ENCODE assay signal across 8 cellular contexts in genomic region chr14:30270200-30271161, GRCh38.
DNase-seq lines count a peak whose midpoint lies in the region; ATAC-seq and TF ChIP-seq lines count a peak whose summit lies in the region.

No MANE protein-coding gene starts in this region.

- H3K36me3 Mint-ChIP-seq in activated T-cell treated with anti-CD3 and anti-CD28 coated beads, Interleukin-2, amount 50 U/mL, for 4 hours (ENCODE audit: insufficient read depth) = no peaks in the 10 kb centered on the region

- no peak for TF ChIP-seq EP300 in suprapubic skin (IDR thresholded peaks at IDR 0.05)

- H3K9me2 ChIP-seq in DOHH2 (replicated peaks; ENCODE audit: control insufficient read depth, low read length) = no peaks in the 10 kb centered on the region

- peak overlapping the region; percentile 40 for H3K4me3 Mint-ChIP-seq in activated T-cell treated with anti-CD3 and anti-CD28 coated beads, Interleukin-2, amount 50 U/mL, for 4 hours

- WGBS in suprapubic skin = 37% methylated on average over 23 of the region's 29 CpGs

- peaks cover 6% of the 10 kb centered on the region for H3K27me3 Mint-ChIP-seq in activated T-cell treated with anti-CD3 and anti-CD28 coated beads, Interleukin-2, amount 50 U/mL, for 4 hours (ENCODE audit: low read depth)

- no peaks in the 10 kb centered on the region for H3K9me3 Mint-ChIP-seq in activated T-cell treated with anti-CD3 and anti-CD28 coated beads, Interleukin-2, amount 50 U/mL, for 4 hours

- H4K20me1 ChIP-seq in DOHH2 (ENCODE audit: control insufficient read depth, insufficient read depth, low read depth, low read length) = no peaks in the 10 kb centered on the region
- no peaks in the 10 kb centered on the region for H4K20me1 ChIP-seq in OCI-LY3 (ENCODE audit: insufficient read depth, low read length)

- H3K79me2 ChIP-seq in DOHH2 (ENCODE audit: control insufficient read depth, low read length) (no peaks in the 10 kb centered on the region), OCI-LY3 (ENCODE audit: low read length) (no peaks in the 10 kb centered on the region)

- H3K36me3 ChIP-seq in DOHH2 (ENCODE audit: control insufficient read depth, low read length) (no peaks in the 10 kb centered on the region), OCI-LY3 (replicated peaks; ENCODE audit: low read depth, low read length) (no peaks in the 10 kb centered on the region), neuron (ENCODE audit: insufficient read depth, low read length) (no peaks in the 10 kb centered on the region), suprapubic skin (no peaks in the 10 kb centered on the region)

- DNase-seq in HuH-7 (ENCODE audit: low spot score) (peak; percentile 83), fibroblast of the conjunctiva (ENCODE audit: low read depth) (peak; percentile 70), suprapubic skin (ENCODE audit: low spot score in 2 of 2) (peak; percentile 87 to 88)
- DNase-seq in activated T-cell treated with anti-CD3 and anti-CD28 coated beads, Interleukin-2, amount 50 U/mL, for 4 hours = peak; percentile 14

- TF ChIP-seq POLR2A in suprapubic skin (IDR thresholded peaks at IDR 0.05) = no peak

- H2AFZ ChIP-seq in OCI-LY3 (ENCODE audit: low read depth, low read length) (peak overlapping the region; percentile 55; the same call in 1 of the 2 replicates), neuron (ENCODE audit: low read depth, low read length) (peak overlapping the region; percentile 23)

- H3K4me3 ChIP-seq in DOHH2 (ENCODE audit: low read length) (no peak overlapping the region), OCI-LY3 (ENCODE audit: low read length) (peak overlapping the region; percentile 50; the same call in 1 of the 2 replicates), neuron (ENCODE audit: low read length) (no peak overlapping the region), suprapubic skin (peak overlapping the region; percentile 20)

- H3K27me3 ChIP-seq in DOHH2 (ENCODE audit: control insufficient read depth, low read length) = no peaks in the 10 kb centered on the region
- no peaks in the 10 kb centered on the region for H3K27me3 ChIP-seq in OCI-LY3 (ENCODE audit: low read depth, low read length)
- peaks cover 4% of the 10 kb centered on the region for H3K27me3 ChIP-seq in neuron (ENCODE audit: insufficient read depth, low read length)
- H3K27me3 ChIP-seq in suprapubic skin = peaks cover 5% of the 10 kb centered on the region

- H3K4me1 ChIP-seq in DOHH2 (ENCODE audit: control insufficient read depth, low read length) (no peaks in the 10 kb centered on the region), OCI-LY3 (ENCODE audit: low read length) (no peaks in the 10 kb centered on the region), neuron (ENCODE audit: insufficient read depth, low read length) (peaks cover 3% of the 10 kb centered on the region), suprapubic skin (peaks cover 6% of the 10 kb centered on the region)

- H3K4me2 ChIP-seq in DOHH2 (ENCODE audit: low read length) (no peak overlapping the region), OCI-LY3 (ENCODE audit: low read length) (peak overlapping the region; percentile 55)

- H3K9me3 ChIP-seq in DOHH2 (ENCODE audit: control insufficient read depth, insufficient read depth, low read length) (no peaks in the 10 kb centered on the region), OCI-LY3 (ENCODE audit: insufficient read depth, low read length) (no peaks in the 10 kb centered on the region), neuron (ENCODE audit: low read length) (no peaks in the 10 kb centered on the region), suprapubic skin (no peaks in the 10 kb centered on the region)

- H3F3A ChIP-seq in DOHH2 (ENCODE audit: control insufficient read depth, insufficient read depth) = no peaks in the 10 kb centered on the region

- H3K9ac ChIP-seq in OCI-LY3 (ENCODE audit: low read length) = no peak overlapping the region

- H3K27ac ChIP-seq in DOHH2 (ENCODE audit: low read depth, low read length) = no peak overlapping the region
- H3K27ac ChIP-seq in OCI-LY3 (ENCODE audit: low read length) = no peak overlapping the region
- H3K27ac ChIP-seq in suprapubic skin = no peak overlapping the region

- peak; percentile 89 for TF ChIP-seq CTCF in DOHH2 (IDR thresholded peaks at IDR 0.05; ENCODE audit: low read depth, low read length, poor library complexity, severe bottlenecking)
- peak; percentile 79 for TF ChIP-seq CTCF in OCI-LY3 (IDR thresholded peaks at IDR 0.05; ENCODE audit: low read depth, low read length)
- peak in 1 of 2 donors; percentile 83 for TF ChIP-seq CTCF in suprapubic skin (IDR thresholded peaks at IDR 0.05)

- H3K4me1 Mint-ChIP-seq in activated T-cell treated with anti-CD3 and anti-CD28 coated beads, Interleukin-2, amount 50 U/mL, for 4 hours (ENCODE audit: low read depth) = peaks cover 2% of the 10 kb centered on the region

- ATAC-seq in GM21717 (IDR thresholded peaks at IDR 0.05; ENCODE audit: unreplicated experiment) = peak; percentile 98
- peak; percentile 63 to 86 for ATAC-seq in activated T-cell treated with anti-CD3 and anti-CD28 coated beads, Interleukin-2, amount 50 U/mL, for 4 hours

Comparison
In these comparisons a context has a peak if more than half of its experiments do, and no peak if none do; other contexts are left out.
1. H3K4me3 ChIP-seq: peak in OCI-LY3 (single experiment) and suprapubic skin (single experiment); none in DOHH2 (single experiment) and neuron (single experiment).
2. DNase-seq: peak in every context shown above with its lines; median percentile 88 in suprapubic skin; 83 in HuH-7; 70 in fibroblast of the conjunctiva; 14 in activated T-cell treated with anti-CD3 and anti-CD28 coated beads, Interleukin-2, amount 50 U/mL, for 4 hours.